24 cellular contexts compared by ENCODE assay signal in the genomic region with DNA sequence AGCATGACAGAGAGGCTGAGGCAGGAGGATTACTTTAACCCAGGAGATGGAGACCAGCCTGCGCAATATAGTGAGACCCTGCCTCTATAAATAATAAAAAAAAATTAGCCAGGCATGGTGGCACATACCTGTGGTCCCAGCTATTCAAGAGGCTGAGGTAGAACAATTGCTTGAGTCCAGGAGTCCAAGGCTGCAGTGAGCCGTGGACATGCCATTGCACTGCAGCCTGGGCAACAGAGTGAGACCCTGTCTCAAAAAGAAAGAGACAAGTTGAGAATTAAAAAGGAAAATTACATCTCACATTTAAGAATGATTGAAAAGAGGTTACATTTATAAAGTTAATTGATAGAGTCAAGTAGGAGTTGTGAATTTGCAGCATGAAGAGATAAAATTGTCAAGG.
"Had no signal": no experiment of that assay in that cellular context is flagged by ENCODE, and none has a peak within 500 bp of the region (broad histone marks: within the 10 kb centered on the region; RNA-seq: fewer than 3 reads in every experiment).

No MANE protein-coding gene starts in this region.

- H3K27ac ChIP-seq: colonic mucosa, skin epidermis, testis had no signal

- FAIRE-seq: endometrium, keratinocyte, urothelium cell line had no signal

- ATAC-seq: T-helper 17 cell had no signal

- DNase-seq: activated CD4-positive, alpha-beta memory T cell treated with anti-CD3 and anti-CD28 coated beads, Interleukin-2, amount 10 ng/mL, durations not matched to agents 7 days and 5 days; activated CD4-positive, alpha-beta T cell treated with anti-CD3 and anti-CD28 coated beads for 1 hour; activated CD4-positive, alpha-beta T cell treated with anti-CD3 and anti-CD28 coated beads, Interleukin-2, amount 10 ng/mL, durations not matched to agents 7 days and 5 days; activated CD8-positive, alpha-beta memory T cell treated with anti-CD3 and anti-CD28 coated beads, Interleukin-2, amount 10 ng/mL, durations not matched to agents 7 days and 5 days; activated T-cell treated with anti-CD3 and anti-CD28 coated beads for 4 hours; activated T-cell treated with anti-CD3 and anti-CD28 coated beads, Interleukin-2, amount 50 U/mL, for 72 hours; colonic mucosa; effector CD8-positive, alpha-beta T cell; head of caudate nucleus; hippocampal formation; left colon; midbrain; natural killer cell; stimulated activated CD4-positive, alpha-beta T cell treated with anti-CD3 and anti-CD28 coated beads, Interleukin-12 subunit alpha, Interleukin-12 subunit beta, amount 100 ng/mL, for 4 hours; stimulated activated CD4-positive, alpha-beta T cell treated with anti-CD3 and anti-CD28 coated beads, Interleukin-4, amount 100 ng/mL, for 1 hour; stimulated activated naive CD8-positive, alpha-beta T cell treated with anti-CD3 and anti-CD28 coated beads, Interleukin-15, Interleukin-2, amounts not matched to agents 100 U/mL and 50 U/mL, for 24 hours; T-helper 17 cell; testis had no signal

- H3K4me1 Mint-ChIP-seq: T-helper 17 cell had no signal

- H3K27me3 ChIP-seq: colonic mucosa, testis had no signal

- H3K9me3 ChIP-seq: colonic mucosa, testis had no signal

- H3K4me3 Mint-ChIP-seq: activated CD4-positive, alpha-beta memory T cell treated with anti-CD3 and anti-CD28 coated beads, Interleukin-2, amount 10 ng/mL, durations not matched to agents 7 days and 5 days; activated CD4-positive, alpha-beta T cell treated with anti-CD3 and anti-CD28 coated beads, Interleukin-2, amount 10 ng/mL, durations not matched to agents 7 days and 5 days; activated CD8-positive, alpha-beta memory T cell treated with anti-CD3 and anti-CD28 coated beads, Interleukin-2, amount 10 ng/mL, durations not matched to agents 7 days and 5 days; activated T-cell treated with anti-CD3 and anti-CD28 coated beads, Interleukin-2, amount 50 U/mL, for 72 hours; natural killer cell; T-helper 17 cell; WTC11 had no signal

- H3K36me3 ChIP-seq: colonic mucosa had no signal

- H3K4me1 ChIP-seq: colonic mucosa had no signal

- H3K27ac Mint-ChIP-seq: activated CD4-positive, alpha-beta memory T cell treated with anti-CD3 and anti-CD28 coated beads, Interleukin-2, amount 10 ng/mL, durations not matched to agents 7 days and 5 days; activated CD4-positive, alpha-beta T cell treated with anti-CD3 and anti-CD28 coated beads, Interleukin-2, amount 10 ng/mL, durations not matched to agents 7 days and 5 days; activated CD8-positive, alpha-beta memory T cell treated with anti-CD3 and anti-CD28 coated beads, Interleukin-2, amount 10 ng/mL, durations not matched to agents 7 days and 5 days; activated naive CD4-positive, alpha-beta T cell treated with anti-CD3 and anti-CD28 coated beads, Interleukin-2, amount 50 U/mL, for 72 hours; activated T-cell treated with anti-CD3 and anti-CD28 coated beads, Interleukin-2, amount 50 U/mL, for 72 hours; natural killer cell; T-helper 17 cell; WTC11 had no signal

- H3K36me3 Mint-ChIP-seq: activated CD8-positive, alpha-beta memory T cell treated with anti-CD3 and anti-CD28 coated beads, Interleukin-2, amount 10 ng/mL, durations not matched to agents 7 days and 5 days; activated naive CD4-positive, alpha-beta T cell treated with anti-CD3 and anti-CD28 coated beads, Interleukin-2, amount 50 U/mL, for 72 hours; natural killer cell; WTC11 had no signal

- H3K4me3 ChIP-seq: colonic mucosa, skin epidermis, testis had no signal

- H3K9me3 Mint-ChIP-seq: activated CD4-positive, alpha-beta memory T cell treated with anti-CD3 and anti-CD28 coated beads, Interleukin-2, amount 10 ng/mL, durations not matched to agents 7 days and 5 days; activated CD4-positive, alpha-beta T cell treated with anti-CD3 and anti-CD28 coated beads, Interleukin-2, amount 10 ng/mL, durations not matched to agents 7 days and 5 days; activated naive CD4-positive, alpha-beta T cell treated with anti-CD3 and anti-CD28 coated beads, Interleukin-2, amount 50 U/mL, for 72 hours; activated T-cell treated with anti-CD3 and anti-CD28 coated beads, Interleukin-2, amount 50 U/mL, for 72 hours; natural killer cell; WTC11 had no signal
